7 cellular contexts compared by ENCODE assay signal in genomic region chr12:99879439-99879838, GRCh38.
"Had no signal": no experiment of that assay in that cellular context is flagged by ENCODE, and none has a peak within 500 bp of the region (broad histone marks: within the 10 kb centered on the region; RNA-seq: fewer than 3 reads in every experiment).

No MANE protein-coding gene starts in this region.

- H3K4me3 ChIP-seq: GM12878 had no signal

- ATAC-seq: GM12878 had no signal

- DNase-seq: GDM1, GF-D8 had no signal

- FAIRE-seq: GM12878, GM12891, GM12892, GM18507, GM19239 had no signal
